In genomic region chr7:1087462-1087809, GRCh38 we compare ENCODE assay signal across 8 cellular contexts. TPM values are rescaled to one million over a fixed set of nuclear protein-coding genes. Genes with fewer than 3 reads are reported as not detected.
A peak's percentile ranks its signal among the peaks of the same experiment; 100 is the strongest.
DNase-seq lines count a peak whose midpoint lies in the region; ATAC-seq, FAIRE-seq and TF ChIP-seq lines count a peak whose summit lies in the region.

No MANE protein-coding gene starts in this region.

- peak overlapping the region; percentile 71 for H3K27ac Mint-ChIP-seq in mesothelial cell of epicardium

- no peak for TF ChIP-seq POLR2A in vagina (IDR thresholded peaks at IDR 0.05)

- H3K9me3 Mint-ChIP-seq in mesothelial cell of epicardium: no peaks in the 10 kb centered on the region

- H3K27me3 Mint-ChIP-seq in mesothelial cell of epicardium (ENCODE audit: low read depth): no peaks in the 10 kb centered on the region

- H3K36me3 Mint-ChIP-seq in mesothelial cell of epicardium: peaks cover 8% of the 10 kb centered on the region

- TF ChIP-seq CTCF in left ventricle myocardium inferior (IDR thresholded peaks at IDR 0.05; ENCODE audit: borderline replicate concordance) (no peak), bronchial epithelial cell (IDR thresholded peaks at IDR 0.05; ENCODE audit: insufficient read depth, low read length, severe bottlenecking) (no peak), mesothelial cell of epicardium (IDR thresholded peaks at IDR 0.05; ENCODE audit: unreplicated experiment) (no peak), vagina (IDR thresholded peaks at IDR 0.05) (no peak)

- H3K4me3 ChIP-seq in left ventricle myocardium inferior: peak overlapping the region; percentile 62
- H3K4me3 ChIP-seq in bronchial epithelial cell (ENCODE audit: low read depth, low read length): peak overlapping the region; percentile 24
- peak overlapping the region; percentile 43 to 52 for H3K4me3 ChIP-seq in vagina

- FAIRE-seq in bronchial epithelial cell (lab: Jason Lieb, UNC): no peak

- DNase-seq in left ventricle myocardium inferior (no peak), cardiac septum (ENCODE audit: low spot score) (no peak), bronchial epithelial cell (ENCODE audit: low read depth) (no peak), mesothelial cell of epicardium (ENCODE audit: low spot score in 2 of 2, unreplicated experiment in 2 of 2) (no peak), vagina (ENCODE audit: extremely low spot score in 2 of 2) (no peak), NCI-H510A (lab: John Stamatoyannopoulos, UW) (no peak), NCI-H187 (lab: John Stamatoyannopoulos, UW) (no peak)

- H3K36me3 ChIP-seq in left ventricle myocardium inferior (peaks cover 7% of the 10 kb centered on the region), bronchial epithelial cell (ENCODE audit: control insufficient read depth, insufficient read depth, low read length) (peaks cover 3% of the 10 kb centered on the region), vagina (peaks cover 0 to 6% of the 10 kb centered on the region in 2 donors)

- H3K9me3 ChIP-seq in left ventricle myocardium inferior (replicated peaks) (no peaks in the 10 kb centered on the region), vagina (no peaks in the 10 kb centered on the region)

- H3K4me1 Mint-ChIP-seq in mesothelial cell of epicardium: peaks cover 33% of the 10 kb centered on the region

- H3K27ac ChIP-seq in left ventricle myocardium inferior (replicated peaks): peak overlapping the region; percentile 73
- peak overlapping the region; percentile 68 for H3K27ac ChIP-seq in vagina

- ATAC-seq in HG02885 (IDR thresholded peaks at IDR 0.05; ENCODE audit: poor library complexity, unreplicated experiment): no peak

- intact Hi-C loops in left ventricle myocardium inferior (cut with micrococcal nuclease) (no loop called here), cardiac septum (cut with DNase I) (loop anchor here (5.0 kb wide), 2 partner anchors 35 to 50 kb away; a partner anchor contains a TSS), vagina (cut with DNase I) (loop anchor here (5.0 to 10.0 kb wide), 2 partner anchors 35 to 87 kb away; no protein-coding TSS in a partner anchor)

- H3K4me3 Mint-ChIP-seq in mesothelial cell of epicardium: peak overlapping the region; percentile 76

- H3K4me1 ChIP-seq in left ventricle myocardium inferior: peaks cover 30% of the 10 kb centered on the region
- peaks cover 41% of the 10 kb centered on the region for H3K4me1 ChIP-seq in vagina

- H3K27me3 ChIP-seq in left ventricle myocardium inferior (ENCODE audit: low read depth) (no peaks in the 10 kb centered on the region), bronchial epithelial cell (ENCODE audit: control insufficient read depth, insufficient read depth, low read length) (no peaks in the 10 kb centered on the region), vagina (no peaks in the 10 kb centered on the region)

RNA-seq across cellular contexts. Expression of gene GPER1, which starts 0.5 kb away (rescaled TPM):
- total RNA-seq in left ventricle myocardium inferior (3.0 TPM), cardiac septum (2.9 TPM), bronchial epithelial cell (under 0.01 and 0.13 TPM in 2 replicates), mesothelial cell of epicardium (2.1 to 2.6 TPM (median 2.4 TPM) in 3 replicates), vagina (8.3 TPM)

RNA-seq across cellular contexts. Expression of gene GPR146, which starts 43.1 kb away (rescaled TPM):
- 29.8 TPM for total RNA-seq in left ventricle myocardium inferior
- total RNA-seq in cardiac septum: 12.6 TPM
- total RNA-seq in bronchial epithelial cell: 1.0 and 1.3 TPM in 2 replicates
- total RNA-seq in mesothelial cell of epicardium: 1.0 to 1.6 TPM (median 1.0 TPM) in 3 replicates
- 36.1 TPM for total RNA-seq in vagina
